ENCODE assay signal across 1 cellular context in genomic region chr1:2412395-2412772, GRCh38.
A peak's percentile ranks its signal among the peaks of the same experiment; 100 is the strongest.
TF ChIP-seq lines count a peak whose summit lies in the region.

Gene PEX10 (minus strand): TSS chr1:2412564. CDS start chr1:2412502, 62 bp downstream.

TF ChIP-seq in HepG2, 621 proteins besides CTCF, POLR2A, EP300 and RAD21 (continued from another document and continues in another):
- TF ChIP-seq ZNF142 (CRISPR knock-in tag; IDR thresholded peaks at IDR 0.05), result 0 out of 2 replicates have a peak, but pooled peaks have one; percentile 11
- peak; percentile 14; the same call in 1 of the 2 replicates for TF ChIP-seq ZBTB38 (CRISPR knock-in tag; IDR thresholded peaks at IDR 0.05)
- 0 out of 2 replicates have a peak, but pooled peaks have one; percentile 9 for TF ChIP-seq MEIS1 (CRISPR knock-in tag; IDR thresholded peaks at IDR 0.05; ENCODE audit: borderline replicate concordance)
- TF ChIP-seq HDAC1 (CRISPR knock-in tag; IDR thresholded peaks at IDR 0.05), result peak; percentile 80
- peak; percentile 3; the same call in 1 of the 2 replicates for TF ChIP-seq TBX2 (CRISPR knock-in tag; IDR thresholded peaks at IDR 0.05; ENCODE audit: borderline replicate concordance)
- no peak for TF ChIP-seq NR2F6 (IDR thresholded peaks at IDR 0.05)
- TF ChIP-seq NR2F6 (CRISPR knock-in tag; IDR thresholded peaks at IDR 0.05), result 0 out of 2 replicates have a peak, but pooled peaks have one; percentile 6
- no peak for TF ChIP-seq TP53 (CRISPR knock-in tag; conservative IDR thresholded peaks at IDR 0.05)
- peak; percentile 98 for TF ChIP-seq KDM5A (IDR thresholded peaks at IDR 0.05; ENCODE audit: borderline replicate concordance, low read length)
- TF ChIP-seq PHF8 (CRISPR knock-in tag; IDR thresholded peaks at IDR 0.05), result peak; percentile 12; the same call in 1 of the 2 replicates
- TF ChIP-seq ETV5 (CRISPR knock-in tag; IDR thresholded peaks at IDR 0.05; ENCODE audit: borderline replicate concordance), result 0 out of 2 replicates have a peak, but pooled peaks have one; percentile 45
- no peak for TF ChIP-seq CCAR2 (optimal IDR thresholded peaks at IDR 0.05; ENCODE audit: low read depth, low read length)
- no peak for TF ChIP-seq HNF1A (IDR thresholded peaks at IDR 0.05; ENCODE audit: low read depth)
- peak; percentile 11; the same call in 1 of the 2 replicates for TF ChIP-seq HNF1A (CRISPR knock-in tag; IDR thresholded peaks at IDR 0.05; ENCODE audit: borderline replicate concordance)
- TF ChIP-seq HNRNPLL (IDR thresholded peaks at IDR 0.05; ENCODE audit: low read depth, low read length, poor library complexity, severe bottlenecking), result peak; percentile 49
- TF ChIP-seq MATR3 (CRISPR knock-in tag; IDR thresholded peaks at IDR 0.05), result 0 out of 2 replicates have a peak, but pooled peaks have one; percentile 41
- peak; percentile 43; the same call in 1 of the 2 replicates for TF ChIP-seq FOXK1 (CRISPR knock-in tag; IDR thresholded peaks at IDR 0.05; ENCODE audit: borderline replicate concordance, low read depth)
- TF ChIP-seq ZC3H13 (CRISPR knock-in tag; IDR thresholded peaks at IDR 0.05), result peak; percentile 77
- no peak for TF ChIP-seq SMC3 (IDR thresholded peaks at IDR 0.05; ENCODE audit: low read length)
- no peak for TF ChIP-seq ZNF749 (CRISPR knock-in tag; IDR thresholded peaks at IDR 0.05; ENCODE audit: borderline replicate concordance)
- TF ChIP-seq ELF3 (CRISPR knock-in tag; IDR thresholded peaks at IDR 0.05), result peak; percentile 44
- no peak for TF ChIP-seq RFX3 (CRISPR knock-in tag; IDR thresholded peaks at IDR 0.05)
- peak; percentile 99 for TF ChIP-seq MXI1 (IDR thresholded peaks at IDR 0.05; ENCODE audit: borderline replicate concordance, low read depth, low read length)
- peak; percentile 84 for TF ChIP-seq ZFY (CRISPR knock-in tag; IDR thresholded peaks at IDR 0.05)
- no peak for TF ChIP-seq ZFP62 (CRISPR knock-in tag; IDR thresholded peaks at IDR 0.05)
- TF ChIP-seq KAT7 (CRISPR knock-in tag; IDR thresholded peaks at IDR 0.05; ENCODE audit: borderline replicate concordance), result peak; percentile 18; the same call in 1 of the 2 replicates
- TF ChIP-seq RBFOX2 (IDR thresholded peaks at IDR 0.05; ENCODE audit: low read depth, low read length), result no peak; the same call in 1 of the 2 replicates
- TF ChIP-seq ZNF20 (CRISPR knock-in tag; IDR thresholded peaks at IDR 0.05), result no peak
- no peak for TF ChIP-seq DMTF1 (CRISPR knock-in tag; IDR thresholded peaks at IDR 0.05)
- peak; percentile 15; the same call in 1 of the 2 replicates for TF ChIP-seq HDAC2 (CRISPR knock-in tag; IDR thresholded peaks at IDR 0.05)
- peak; percentile 40 for TF ChIP-seq TEAD3 (CRISPR knock-in tag; optimal IDR thresholded peaks at IDR 0.05; ENCODE audit: borderline replicate concordance)
- peak; percentile 93 for TF ChIP-seq AKAP8 (CRISPR knock-in tag; IDR thresholded peaks at IDR 0.05)
- TF ChIP-seq YY1 (IDR thresholded peaks at IDR 0.05; ENCODE audit: insufficient read depth, insufficient replicate concordance, low read depth, low read length), result peak; percentile 83
- TF ChIP-seq ZNF674 (CRISPR knock-in tag; IDR thresholded peaks at IDR 0.05; ENCODE audit: low read depth), result peak; percentile 10; the same call in 1 of the 2 replicates
- no peak for TF ChIP-seq ELF4 (CRISPR knock-in tag; IDR thresholded peaks at IDR 0.05; ENCODE audit: borderline replicate concordance)
- TF ChIP-seq ELF1 (CRISPR knock-in tag; IDR thresholded peaks at IDR 0.05), result peak; percentile 72
- no peak for TF ChIP-seq SP1 (IDR thresholded peaks at IDR 0.05)
- TF ChIP-seq SP1 (CRISPR knock-in tag; IDR thresholded peaks at IDR 0.05), result peak; percentile 98
- peak; percentile 90; the same call in 1 of the 2 replicates for TF ChIP-seq KLF9 (CRISPR knock-in tag; IDR thresholded peaks at IDR 0.05; ENCODE audit: low read depth)
- peak; percentile 95 for TF ChIP-seq GATAD1 (CRISPR knock-in tag; IDR thresholded peaks at IDR 0.05)
- peak; percentile 38; the same call in 1 of the 2 replicates for TF ChIP-seq MED1 (CRISPR knock-in tag; IDR thresholded peaks at IDR 0.05)
- no peak for TF ChIP-seq ZNF496 (CRISPR knock-in tag; IDR thresholded peaks at IDR 0.05; ENCODE audit: insufficient replicate concordance)
- TF ChIP-seq NR2C2 (CRISPR knock-in tag; IDR thresholded peaks at IDR 0.05; ENCODE audit: borderline replicate concordance), result peak; percentile 21
- no peak for TF ChIP-seq IKZF1 (IDR thresholded peaks at IDR 0.05)
- TF ChIP-seq XRCC5 (optimal IDR thresholded peaks at IDR 0.05; ENCODE audit: low read length), result peak; percentile 5
- peak; percentile 95 for TF ChIP-seq SPEN (CRISPR knock-in tag; IDR thresholded peaks at IDR 0.05; ENCODE audit: low read depth)
- peak; percentile 94 for TF ChIP-seq HOXA3 (CRISPR knock-in tag; IDR thresholded peaks at IDR 0.05)
- peak; percentile 89 for TF ChIP-seq SAFB2 (CRISPR knock-in tag; IDR thresholded peaks at IDR 0.05; ENCODE audit: borderline replicate concordance, low read depth)
- peak; percentile 79; the same call in 1 of the 2 replicates for TF ChIP-seq ZHX1 (CRISPR knock-in tag; IDR thresholded peaks at IDR 0.05; ENCODE audit: low read depth)
- 0 out of 2 replicates have a peak, but pooled peaks have one; percentile 2 for TF ChIP-seq PCBP1 (IDR thresholded peaks at IDR 0.05; ENCODE audit: borderline replicate concordance, low read depth, low read length)
- 0 out of 2 replicates have a peak, but pooled peaks have one; percentile 44 for TF ChIP-seq ZNF589 (CRISPR knock-in tag; conservative IDR thresholded peaks at IDR 0.05)
- 0 out of 2 replicates have a peak, but pooled peaks have one; percentile 21 for TF ChIP-seq IRF2 (CRISPR knock-in tag; IDR thresholded peaks at IDR 0.05)
- TF ChIP-seq ISL2 (CRISPR knock-in tag; IDR thresholded peaks at IDR 0.05), result no peak
- 0 out of 2 replicates have a peak, but pooled peaks have one; percentile 9 for TF ChIP-seq REL (CRISPR knock-in tag; conservative IDR thresholded peaks at IDR 0.05)
- 0 out of 2 replicates have a peak, but pooled peaks have one; percentile 38 for TF ChIP-seq KDM2A (CRISPR knock-in tag; IDR thresholded peaks at IDR 0.05; ENCODE audit: borderline replicate concordance, low read depth)
- TF ChIP-seq RAD51 (IDR thresholded peaks at IDR 0.05; ENCODE audit: borderline replicate concordance), result no peak
- TF ChIP-seq ZBTB7B (CRISPR knock-in tag; IDR thresholded peaks at IDR 0.05), result peak; percentile 46; the same call in 1 of the 2 replicates
- TF ChIP-seq CREM (IDR thresholded peaks at IDR 0.05), result peak; percentile 89
- peak; percentile 92 for TF ChIP-seq CREM (CRISPR knock-in tag; IDR thresholded peaks at IDR 0.05)
- TF ChIP-seq THAP11 (CRISPR knock-in tag; IDR thresholded peaks at IDR 0.05), result peak; percentile 93
